Comparison of ENCODE assay signal across 17 cellular contexts in genomic region chr2:215280326-215280725, GRCh38. TPM values are rescaled to one million over a fixed set of nuclear protein-coding genes. Genes with fewer than 3 reads are reported as not detected.
DNase-seq lines count a peak whose midpoint lies in the region; ATAC-seq and TF ChIP-seq lines count a peak whose summit lies in the region.
"Had no signal": no experiment of that assay in that cellular context is flagged by ENCODE, and none has a peak within 500 bp of the region (broad histone marks: within the 10 kb centered on the region; RNA-seq: fewer than 3 reads in every experiment).

No MANE protein-coding gene starts in this region.

- DNase-seq in HFFc6 (peak; percentile 8), MG63 (peak; percentile 57), renal cortical epithelial cell (ENCODE audit: low read depth) (peak; percentile 33), 8988T (no peak), globus pallidus (ENCODE audit: low spot score) (no peak), NCI-H748 treated with DMSO at 0.1 percent for 48 hours (lab: John Stamatoyannopoulos, UW) (no peak), NCI-H1694 treated with DMSO at 0.1 percent for 48 hours (lab: John Stamatoyannopoulos, UW) (no peak)
- DNase-seq: activated CD4-positive, alpha-beta T cell treated with anti-CD3 and anti-CD28 coated beads for 1 hour; activated T-cell treated with anti-CD3 and anti-CD28 coated beads, Interleukin-2, amount 50 U/mL, for 72 hours; CD4-positive, CD25-positive, alpha-beta regulatory T cell; NCI-H2171 treated with DMSO at 0.1 percent for 48 hours; right lobe of liver; T-cell had no signal

- H3K27me3 ChIP-seq in MG63: no peaks in the 10 kb centered on the region
- H3K27me3 ChIP-seq: right lobe of liver had no signal

- H3K9me3 Mint-ChIP-seq in HFFc6: no peaks in the 10 kb centered on the region
- H3K9me3 Mint-ChIP-seq: activated T-cell treated with anti-CD3 and anti-CD28 coated beads, Interleukin-2, amount 50 U/mL, for 72 hours; CD4-positive, CD25-positive, alpha-beta regulatory T cell; natural killer cell treated with Interleukin-12 subunit alpha and Interleukin-12 subunit beta and Interleukin-15 and Interleukin-18, amount 100 ng/mL, for 72 hours; T-cell had no signal

- peak; percentile 76 for ATAC-seq in GM18870 (IDR thresholded peaks at IDR 0.05; ENCODE audit: unreplicated experiment)
- ATAC-seq: activated T-cell treated with anti-CD3 and anti-CD28 coated beads, Interleukin-2, amount 50 U/mL, for 72 hours; left lobe of liver; natural killer cell treated with Interleukin-12 subunit alpha and Interleukin-12 subunit beta and Interleukin-15 and Interleukin-18, amount 100 ng/mL, for 72 hours; Panc1; right lobe of liver; T-cell had no signal

- peaks cover 6% of the 10 kb centered on the region for H3K4me1 Mint-ChIP-seq in HFFc6 (ENCODE audit: low read depth)
- H3K4me1 Mint-ChIP-seq: CD4-positive, CD25-positive, alpha-beta regulatory T cell; T-cell had no signal

- H3K4me3 ChIP-seq in MG63: no peak overlapping the region
- H3K4me3 ChIP-seq: right lobe of liver had no signal

- H3K36me3 Mint-ChIP-seq in HFFc6 (ENCODE audit: low read depth): no peaks in the 10 kb centered on the region
- H3K36me3 Mint-ChIP-seq: CD4-positive, CD25-positive, alpha-beta regulatory T cell; natural killer cell treated with Interleukin-12 subunit alpha and Interleukin-12 subunit beta and Interleukin-15 and Interleukin-18, amount 100 ng/mL, for 72 hours; T-cell had no signal

- H3K36me3 ChIP-seq in MG63: no peaks in the 10 kb centered on the region
- H3K36me3 ChIP-seq: right lobe of liver had no signal

- H3K27ac Mint-ChIP-seq in HFFc6: no peak overlapping the region
- H3K27ac Mint-ChIP-seq: activated T-cell treated with anti-CD3 and anti-CD28 coated beads, Interleukin-2, amount 50 U/mL, for 72 hours; CD4-positive, CD25-positive, alpha-beta regulatory T cell; natural killer cell treated with Interleukin-12 subunit alpha and Interleukin-12 subunit beta and Interleukin-15 and Interleukin-18, amount 100 ng/mL, for 72 hours; T-cell had no signal

- TF ChIP-seq CTCF in HFFc6 (IDR thresholded peaks at IDR 0.05): no peak

- no peaks in the 10 kb centered on the region; the same call in 1 of the 2 replicates for H3K27me3 Mint-ChIP-seq in HFFc6 (ENCODE audit: insufficient read depth)
- H3K27me3 Mint-ChIP-seq: CD4-positive, CD25-positive, alpha-beta regulatory T cell; natural killer cell treated with Interleukin-12 subunit alpha and Interleukin-12 subunit beta and Interleukin-15 and Interleukin-18, amount 100 ng/mL, for 72 hours had no signal

- no peak overlapping the region for H3K4me3 Mint-ChIP-seq in HFFc6
- H3K4me3 Mint-ChIP-seq: activated T-cell treated with anti-CD3 and anti-CD28 coated beads, Interleukin-2, amount 50 U/mL, for 72 hours; CD4-positive, CD25-positive, alpha-beta regulatory T cell; natural killer cell treated with Interleukin-12 subunit alpha and Interleukin-12 subunit beta and Interleukin-15 and Interleukin-18, amount 100 ng/mL, for 72 hours; T-cell had no signal

- no peaks in the 10 kb centered on the region for H3K9me3 ChIP-seq in MG63
- H3K9me3 ChIP-seq: right lobe of liver had no signal

RNA-seq across cellular contexts. Expression of gene ATIC, which starts 31.5 kb away (rescaled TPM):
- total RNA-seq in HFFc6 (2021; fragmentation: NEBNext Ultra II Directional; extraction: Animal tissue kit (Norgen Biotek cat#: 25700)): 100 to 1,000 TPM; 137 to 156 (median 150) TPM
- total RNA-seq in MG63 (2014; rRNA removed; shearing (Covaris generic); ENCODE audit: low replicate concordance): 43.9 and 81.8 TPM in 2 replicates
- total RNA-seq in renal cortical epithelial cell: 32.0 and 90.1 TPM in 2 replicates

Comparison
In these comparisons a context has a peak if more than half of its experiments do, and no peak if none do; other contexts are left out.
1. DNase-seq: peak in HFFc6 (single experiment), MG63 (single experiment) and renal cortical epithelial cell (single experiment); none in 8988T (single experiment), globus pallidus (single experiment), NCI-H748 treated with DMSO at 0.1 percent for 48 hours (single experiment) and NCI-H1694 treated with DMSO at 0.1 percent for 48 hours (single experiment).